ENCODE assay signal across 9 cellular contexts in the genomic region with DNA sequence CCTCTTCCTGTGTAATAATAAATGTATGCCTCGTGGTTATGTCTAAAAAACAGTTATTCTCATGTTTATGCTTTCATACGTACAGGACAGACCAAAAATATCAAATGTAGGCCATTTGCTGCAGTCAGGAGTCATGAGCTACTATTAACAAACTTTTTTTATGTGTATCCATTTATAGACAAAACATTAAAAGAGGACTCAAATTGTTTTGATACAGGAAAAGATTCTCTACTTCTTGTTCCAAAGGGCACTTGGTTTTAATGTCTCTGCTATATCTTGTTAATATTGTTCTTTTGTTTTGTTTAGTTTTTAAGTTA.
DNase-seq lines count a peak whose midpoint lies in the region; ATAC-seq, FAIRE-seq and TF ChIP-seq lines count a peak whose summit lies in the region.
"Had no signal": no experiment of that assay in that cellular context is flagged by ENCODE, and none has a peak within 500 bp of the region (broad histone marks: within the 10 kb centered on the region; RNA-seq: fewer than 3 reads in every experiment).

No MANE protein-coding gene starts in this region.

- H3K9me3 Mint-ChIP-seq in CD4-positive, alpha-beta T cell = no peaks in the 10 kb centered on the region
- H3K9me3 Mint-ChIP-seq in naive B cell = no peaks in the 10 kb centered on the region

- POLR2A ChIA-PET in CD4-positive, alpha-beta T cell (lab: Charles Lee) = interaction anchor here (1.0 kb wide), 1 partner anchor 9 kb away, joined by 3 read pairs; no protein-coding TSS in a partner anchor
- POLR2A ChIA-PET in GM12878 (lab: Charles Lee) = interaction anchor here (1.1 to 1.8 kb wide), 2 partner anchors 26 to 74 kb away, joined by 3 to 4 read pairs; no protein-coding TSS in a partner anchor

- in situ Hi-C loops in GM12878 (cut with MboI) = no loop called here

- H3K36me3 Mint-ChIP-seq in CD4-positive, alpha-beta T cell (ENCODE audit: low read depth) = no peaks in the 10 kb centered on the region
- no peaks in the 10 kb centered on the region for H3K36me3 Mint-ChIP-seq in naive B cell

- no peak overlapping the region for H3K27ac ChIP-seq in CD4-positive, alpha-beta T cell (ENCODE audit: low read depth, low read length)
- H3K27ac ChIP-seq in HL-60 (replicated peaks) (peak overlapping the region; percentile 77), GM12878 (ENCODE audit: control insufficient read depth, insufficient read depth) (no peak overlapping the region)

- no peak overlapping the region; the same call in 1 of the 2 replicates for H3K4me2 ChIP-seq in GM12878 (ENCODE audit: control insufficient read depth, insufficient read depth)

- H3K79me2 ChIP-seq in GM12878 (ENCODE audit: control insufficient read depth, insufficient read depth, low read length) = no peaks in the 10 kb centered on the region

- ATAC-seq in CD4-positive, alpha-beta T cell (ENCODE audit: poor library complexity) = no peak
- ATAC-seq in GM12878 (no peak), naive B cell (ENCODE audit: low read depth in 2 of 2) (peak; percentile 21 to 34), HG02798 (IDR thresholded peaks at IDR 0.05; ENCODE audit: poor library complexity, unreplicated experiment) (no peak), GM19467 (IDR thresholded peaks at IDR 0.05; ENCODE audit: unreplicated experiment) (no peak)

- TF ChIP-seq POLR2A in GM12878 (IDR thresholded peaks at IDR 0.05; ENCODE audit: low read depth, low read length) = no peak

- TF ChIP-seq CTCF in CD4-positive, alpha-beta T cell (IDR thresholded peaks at IDR 0.05) = no peak
- TF ChIP-seq CTCF in HL-60 (IDR thresholded peaks at IDR 0.05; ENCODE audit: insufficient read depth, low read length) = no peak
- TF ChIP-seq CTCF in GM12878 (IDR thresholded peaks at IDR 0.05 in 2 of 3, conservative IDR thresholded peaks at IDR 0.05 in 1 of 3; ENCODE audit: control insufficient read depth in 2 of 3, extremely low read depth in 1 of 3, insufficient read depth in 1 of 3, low read depth in 3 of 3, low read length in 3 of 3) = no peak

- SMC1A ChIA-PET in GM12878 (lab: Charles Lee; ENCODE audit: uncharacterized antibody, unreplicated experiment) = interaction anchor here (0.8 to 5.0 kb wide), 16 partner anchors 9 to 152 kb away, joined by 3 to 48 read pairs (median 5); no protein-coding TSS in a partner anchor

- peaks cover 8% of the 10 kb centered on the region; the same call in 1 of the 2 replicates for H3K4me1 ChIP-seq in GM12878 (ENCODE audit: control insufficient read depth, insufficient read depth, low read length)

- no peaks in the 10 kb centered on the region for H3K9me3 ChIP-seq in CD4-positive, alpha-beta T cell (ENCODE audit: control insufficient read depth, low read length)
- H3K9me3 ChIP-seq in GM12878 (replicated peaks; ENCODE audit: control insufficient read depth, insufficient read depth, low read length) = no peaks in the 10 kb centered on the region

- H2AFZ ChIP-seq in GM12878 (ENCODE audit: control insufficient read depth, low read depth, low read length) = no peak overlapping the region

- H3K4me3 ChIP-seq in HL-60 (replicated peaks; ENCODE audit: insufficient read depth, low read length) (no peak overlapping the region), GM12878 (no peak overlapping the region)

- CTCF ChIA-PET in CD4-positive, alpha-beta T cell (lab: Charles Lee) = no interaction called here
- CTCF ChIA-PET in GM12878 (lab: Yijun Ruan, JAX) = interaction anchor here (1.0 to 3.7 kb wide), 6 partner anchors 13 to 209 kb away, joined by 3 to 22 read pairs (median 6); no protein-coding TSS in a partner anchor

- WGBS in GM12878 (ENCODE audit: insufficient coverage, insufficient replicate concordance, low lambda C conversion rate, missing lambda C conversion rate) = 0% methylated on average over 2 of the region's 2 CpGs

- peaks cover 34% of the 10 kb centered on the region for H3K4me1 Mint-ChIP-seq in CD4-positive, alpha-beta T cell (ENCODE audit: low read depth)
- peaks cover 62 to 84% (median 64%) of the 10 kb centered on the region in 3 donors for H3K4me1 Mint-ChIP-seq in naive B cell

- no peaks in the 10 kb centered on the region for H4K20me1 ChIP-seq in GM12878 (ENCODE audit: control insufficient read depth, insufficient read depth)

- DNase-seq in CD4-positive, alpha-beta T cell = no peak
- DNase-seq in HL-60 (ENCODE audit: low read depth in 1 of 2, low spot score in 1 of 2) (no peak), GM12878 (ENCODE audit: low read depth, low spot score) (no peak), naive B cell (peak; percentile 16), UCSD-AML1 (lab: John Stamatoyannopoulos, UW; ENCODE audit: unreplicated experiment) (no peak), activated gamma-delta T cell (lab: John Stamatoyannopoulos, UW) (no peak)
- DNase-seq: DMS79 treated with DMSO at 0.1 percent for 48 hours had no signal

- no TSS peak for BruUV-seq in GM12878 (replicated peaks; lab: Mats Ljungman, UMichigan)

- no peak; a peak in 2 of 4 replicates for TF ChIP-seq EP300 in GM12878 (IDR thresholded peaks at IDR 0.05; ENCODE audit: borderline replicate concordance in 1 of 2, control insufficient read depth in 1 of 2, low read depth in 2 of 2, low read length in 2 of 2)

- H3K27ac Mint-ChIP-seq in CD4-positive, alpha-beta T cell = peak overlapping the region; percentile 79
- peak overlapping the region; percentile 6 to 81 (median 42) for H3K27ac Mint-ChIP-seq in naive B cell

- H3K27me3 Mint-ChIP-seq in CD4-positive, alpha-beta T cell = no peaks in the 10 kb centered on the region
- no peaks in the 10 kb centered on the region for H3K27me3 Mint-ChIP-seq in naive B cell

- TF ChIP-seq RAD21 in GM12878 (IDR thresholded peaks at IDR 0.05; ENCODE audit: insufficient read depth, low read depth, low read length) = no peak

- no peaks in the 10 kb centered on the region for H3K27me3 ChIP-seq in CD4-positive, alpha-beta T cell (ENCODE audit: control insufficient read depth, insufficient read depth, low read length)
- H3K27me3 ChIP-seq in HL-60 (ENCODE audit: insufficient read depth, poor library complexity, severe bottlenecking) (no peaks in the 10 kb centered on the region), GM12878 (replicated peaks in 1 of 2; ENCODE audit: control insufficient read depth in 2 of 2, insufficient read depth in 2 of 2, low read length in 1 of 2) (no peaks in the 10 kb centered on the region)

- no peak overlapping the region for H3K9ac ChIP-seq in GM12878 (ENCODE audit: control insufficient read depth, insufficient read depth, low read length)

- peaks cover 0 to 2% of the 10 kb centered on the region in 2 experiments; a peak in 1 of 4 replicates for H3K36me3 ChIP-seq in GM12878 (ENCODE audit: control insufficient read depth in 2 of 2, insufficient read depth in 2 of 2, low read length in 1 of 2)

- intact Hi-C loops in CD4-positive, alpha-beta T cell (cut with DNase I, micrococcal nuclease) = no loop called here
- intact Hi-C loops in GM12878 (cut with micrococcal nuclease; ENCODE audit: unreplicated experiment) = loop anchor here (1.0 to 5.0 kb wide), 3 partner anchors 27 to 154 kb away; a partner anchor contains a TSS

- H3K4me3 Mint-ChIP-seq in CD4-positive, alpha-beta T cell = peak overlapping the region; percentile 16
- H3K4me3 Mint-ChIP-seq in naive B cell = peak overlapping the region in 2 of 8 donors; percentile 46 to 52

- FAIRE-seq in GM12878 (lab: Jason Lieb, UNC) = no peak

- RAD21 ChIA-PET in GM12878 (lab: Charles Lee; ENCODE audit: unreplicated experiment) = interaction anchor here (0.6 to 4.6 kb wide), 8 partner anchors 17 to 167 kb away, joined by 3 to 54 read pairs (median 9); no protein-coding TSS in a partner anchor

TF ChIP-seq in GM12878, 131 proteins besides CTCF, POLR2A, EP300 and RAD21 (continues in another document):
- peak; percentile 56 for TF ChIP-seq MEF2B (IDR thresholded peaks at IDR 0.05; ENCODE audit: partially characterized antibody, poor library complexity, severe bottlenecking)
- peak; percentile 56; the same call in 1 of the 2 replicates for TF ChIP-seq ATF7 (IDR thresholded peaks at IDR 0.05; ENCODE audit: low read depth)
- TF ChIP-seq, protein P1, sequence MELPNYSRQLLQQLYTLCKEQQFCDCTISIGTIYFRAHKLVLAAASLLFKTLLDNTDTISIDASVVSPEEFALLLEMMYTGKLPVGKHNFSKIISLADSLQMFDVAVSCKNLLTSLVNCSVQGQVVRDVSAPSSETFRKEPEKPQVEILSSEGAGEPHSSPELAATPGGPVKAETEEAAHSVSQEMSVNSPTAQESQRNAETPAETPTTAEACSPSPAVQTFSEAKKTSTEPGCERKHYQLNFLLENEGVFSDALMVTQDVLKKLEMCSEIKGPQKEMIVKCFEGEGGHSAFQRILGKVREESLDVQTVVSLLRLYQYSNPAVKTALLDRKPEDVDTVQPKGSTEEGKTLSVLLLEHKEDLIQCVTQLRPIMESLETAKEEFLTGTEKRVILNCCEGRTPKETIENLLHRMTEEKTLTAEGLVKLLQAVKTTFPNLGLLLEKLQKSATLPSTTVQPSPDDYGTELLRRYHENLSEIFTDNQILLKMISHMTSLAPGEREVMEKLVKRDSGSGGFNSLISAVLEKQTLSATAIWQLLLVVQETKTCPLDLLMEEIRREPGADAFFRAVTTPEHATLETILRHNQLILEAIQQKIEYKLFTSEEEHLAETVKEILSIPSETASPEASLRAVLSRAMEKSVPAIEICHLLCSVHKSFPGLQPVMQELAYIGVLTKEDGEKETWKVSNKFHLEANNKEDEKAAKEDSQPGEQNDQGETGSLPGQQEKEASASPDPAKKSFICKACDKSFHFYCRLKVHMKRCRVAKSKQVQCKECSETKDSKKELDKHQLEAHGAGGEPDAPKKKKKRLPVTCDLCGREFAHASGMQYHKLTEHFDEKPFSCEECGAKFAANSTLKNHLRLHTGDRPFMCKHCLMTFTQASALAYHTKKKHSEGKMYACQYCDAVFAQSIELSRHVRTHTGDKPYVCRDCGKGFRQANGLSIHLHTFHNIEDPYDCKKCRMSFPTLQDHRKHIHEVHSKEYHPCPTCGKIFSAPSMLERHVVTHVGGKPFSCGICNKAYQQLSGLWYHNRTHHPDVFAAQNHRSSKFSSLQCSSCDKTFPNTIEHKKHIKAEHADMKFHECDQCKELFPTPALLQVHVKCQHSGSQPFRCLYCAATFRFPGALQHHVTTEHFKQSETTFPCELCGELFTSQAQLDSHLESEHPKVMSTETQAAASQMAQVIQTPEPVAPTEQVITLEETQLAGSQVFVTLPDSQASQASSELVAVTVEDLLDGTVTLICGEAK (IDR thresholded peaks at IDR 0.05; ENCODE audit: borderline replicate concordance) = peak; percentile 74; the same call in 1 of the 2 replicates
- peak in 1 of 2 experiments; percentile 34; a peak in 3 of 4 replicates for TF ChIP-seq IKZF2 (IDR thresholded peaks at IDR 0.05)

Comparison
In these comparisons a context has a peak if more than half of its experiments do, and no peak if none do; other contexts are left out.
1. ATAC-seq: peak in naive B cell (2 of 2); none in CD4-positive, alpha-beta T cell (single experiment), GM12878 (single experiment), HG02798 (single experiment) and GM19467 (single experiment).